16 cellular contexts compared by ENCODE assay signal in the genomic region with DNA sequence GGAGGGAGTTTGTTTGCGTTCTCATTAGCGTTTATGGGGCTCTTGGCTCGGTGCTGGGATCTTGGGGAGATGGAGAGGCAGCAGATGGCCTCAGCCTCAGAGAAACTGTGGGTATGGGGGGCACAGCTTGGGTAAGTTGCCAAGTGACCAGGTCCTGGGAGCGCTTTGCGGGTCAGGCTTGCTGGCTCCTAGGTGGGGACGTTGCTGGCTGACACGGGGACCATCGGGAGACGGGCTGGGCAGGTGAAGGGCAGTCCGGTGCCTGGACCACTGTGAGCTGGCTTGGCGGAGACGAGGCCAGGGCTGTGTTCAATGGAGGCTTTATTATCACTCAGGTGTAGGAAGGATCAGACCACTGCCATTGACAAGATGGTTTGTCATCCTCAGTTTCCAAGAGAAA. TPM values are rescaled to one million over a fixed set of nuclear protein-coding genes. Genes with fewer than 3 reads are reported as not detected.
DNase-seq lines count a peak whose midpoint lies in the region; ATAC-seq and TF ChIP-seq lines count a peak whose summit lies in the region.
"Had no signal": no experiment of that assay in that cellular context is flagged by ENCODE, and none has a peak within 500 bp of the region (broad histone marks: within the 10 kb centered on the region; RNA-seq: fewer than 3 reads in every experiment).

No MANE protein-coding gene starts in this region.

- ATAC-seq in activated T-cell treated with anti-CD3 and anti-CD28 coated beads, Interleukin-2, amount 50 U/mL, for 72 hours (replicated peaks in 1 of 2), result no peak
- ATAC-seq: foreskin keratinocyte had no signal

- no peaks in the 10 kb centered on the region for H3K27me3 Mint-ChIP-seq in activated T-cell treated with anti-CD3 and anti-CD28 coated beads, Interleukin-2, amount 50 U/mL, for 72 hours (ENCODE audit: low read depth)
- no peaks in the 10 kb centered on the region for H3K27me3 Mint-ChIP-seq in activated CD4-positive, alpha-beta memory T cell treated with anti-CD3 and anti-CD28 coated beads, Interleukin-2, amount 10 ng/mL, durations not matched to agents 7 days and 5 days
- H3K27me3 Mint-ChIP-seq in immature natural killer cell (ENCODE audit: low read depth in 3 of 3) (peaks cover 0 to 3% (median 0%) of the 10 kb centered on the region in 3 donors), type B pancreatic cell (no peaks in the 10 kb centered on the region)
- H3K27me3 Mint-ChIP-seq: dendritic cell treated with granulocyte-macrophage colony-stimulating factor and Interleukin-4, amounts not matched to agents 40 ng/mL and 50 ng/mL, for 4 days had no signal

- H3K36me3 Mint-ChIP-seq in activated T-cell treated with anti-CD3 and anti-CD28 coated beads, Interleukin-2, amount 50 U/mL, for 72 hours (ENCODE audit: insufficient read depth in 2 of 2), result peaks cover 15 to 43% of the 10 kb centered on the region in 2 donors
- peaks cover 87% of the 10 kb centered on the region for H3K36me3 Mint-ChIP-seq in activated CD4-positive, alpha-beta memory T cell treated with anti-CD3 and anti-CD28 coated beads, Interleukin-2, amount 10 ng/mL, durations not matched to agents 7 days and 5 days (ENCODE audit: low read depth)
- H3K36me3 Mint-ChIP-seq in immature natural killer cell (peaks cover 0 to 23% (median 5%) of the 10 kb centered on the region in 3 donors), type B pancreatic cell (peaks cover 4% of the 10 kb centered on the region)

- no peak for TF ChIP-seq CTCF in type B pancreatic cell (conservative IDR thresholded peaks at IDR 0.05)

- H3K4me3 Mint-ChIP-seq in activated T-cell treated with anti-CD3 and anti-CD28 coated beads, Interleukin-2, amount 50 U/mL, for 72 hours, result peak overlapping the region in 1 of 2 donors; percentile 0
- no peak overlapping the region for H3K4me3 Mint-ChIP-seq in activated CD4-positive, alpha-beta memory T cell treated with anti-CD3 and anti-CD28 coated beads, Interleukin-2, amount 10 ng/mL, durations not matched to agents 7 days and 5 days
- H3K4me3 Mint-ChIP-seq in immature natural killer cell (peak overlapping the region in 4 of 5 donors; percentile 33 to 62 (median 40)), type B pancreatic cell (no peak overlapping the region)
- H3K4me3 Mint-ChIP-seq: dendritic cell treated with granulocyte-macrophage colony-stimulating factor and Interleukin-4, amounts not matched to agents 40 ng/mL and 50 ng/mL, for 4 days had no signal

- peaks cover 4 to 5% of the 10 kb centered on the region in 2 donors for H3K9me3 Mint-ChIP-seq in activated T-cell treated with anti-CD3 and anti-CD28 coated beads, Interleukin-2, amount 50 U/mL, for 72 hours
- peaks cover 12% of the 10 kb centered on the region for H3K9me3 Mint-ChIP-seq in activated CD4-positive, alpha-beta memory T cell treated with anti-CD3 and anti-CD28 coated beads, Interleukin-2, amount 10 ng/mL, durations not matched to agents 7 days and 5 days
- no peaks in the 10 kb centered on the region for H3K9me3 Mint-ChIP-seq in immature natural killer cell
- peaks cover 9% of the 10 kb centered on the region for H3K9me3 Mint-ChIP-seq in type B pancreatic cell
- H3K9me3 Mint-ChIP-seq: dendritic cell treated with granulocyte-macrophage colony-stimulating factor and Interleukin-4, amounts not matched to agents 40 ng/mL and 50 ng/mL, for 4 days had no signal

- POLR2A ChIA-PET in activated CD4-positive, alpha-beta memory T cell treated with anti-CD3 and anti-CD28 coated beads, Interleukin-2, amount 10 ng/mL, durations not matched to agents 7 days and 5 days (lab: Charles Lee), result interaction anchor here (1.2 kb wide), 1 partner anchor 24 kb away, joined by 3 read pairs; no protein-coding TSS in a partner anchor

- CTCF ChIA-PET in activated CD4-positive, alpha-beta memory T cell treated with anti-CD3 and anti-CD28 coated beads, Interleukin-2, amount 10 ng/mL, durations not matched to agents 7 days and 5 days (lab: Charles Lee), result interaction anchor here (1.4 kb wide), 1 partner anchor 9 kb away, joined by 3 read pairs; no protein-coding TSS in a partner anchor

- H3K27ac Mint-ChIP-seq in activated T-cell treated with anti-CD3 and anti-CD28 coated beads, Interleukin-2, amount 50 U/mL, for 72 hours, result peak overlapping the region; percentile 53
- H3K27ac Mint-ChIP-seq in activated CD4-positive, alpha-beta memory T cell treated with anti-CD3 and anti-CD28 coated beads, Interleukin-2, amount 10 ng/mL, durations not matched to agents 7 days and 5 days, result peak overlapping the region; percentile 34
- H3K27ac Mint-ChIP-seq in immature natural killer cell, result peak overlapping the region; percentile 74 to 89 (median 85)
- H3K27ac Mint-ChIP-seq in type B pancreatic cell, result peak overlapping the region; percentile 22
- H3K27ac Mint-ChIP-seq: dendritic cell treated with granulocyte-macrophage colony-stimulating factor and Interleukin-4, amounts not matched to agents 40 ng/mL and 50 ng/mL, for 4 days had no signal

- H3K4me1 Mint-ChIP-seq in activated T-cell treated with anti-CD3 and anti-CD28 coated beads, Interleukin-2, amount 50 U/mL, for 72 hours (ENCODE audit: low read depth), result peaks cover 84% of the 10 kb centered on the region
- peaks cover 78% of the 10 kb centered on the region for H3K4me1 Mint-ChIP-seq in activated CD4-positive, alpha-beta memory T cell treated with anti-CD3 and anti-CD28 coated beads, Interleukin-2, amount 10 ng/mL, durations not matched to agents 7 days and 5 days
- H3K4me1 Mint-ChIP-seq in immature natural killer cell, result peaks cover 84 to 86% of the 10 kb centered on the region in 2 donors
- H3K4me1 Mint-ChIP-seq in type B pancreatic cell (ENCODE audit: unreplicated experiment), result peaks cover 20% of the 10 kb centered on the region

- DNase-seq in activated T-cell treated with anti-CD3 and anti-CD28 coated beads, Interleukin-2, amount 50 U/mL, for 72 hours, result no peak
- no peak for DNase-seq in activated T-cell treated with anti-CD3 and anti-CD28 coated beads, Interleukin-2, amount 50 U/mL, for 48 hours
- no peak for DNase-seq in activated CD4-positive, alpha-beta memory T cell treated with anti-CD3 and anti-CD28 coated beads, Interleukin-2, amount 10 ng/mL, durations not matched to agents 7 days and 5 days
- DNase-seq in immature natural killer cell, result no peak
- no peak for DNase-seq in type B pancreatic cell (ENCODE audit: extremely low spot score, unreplicated experiment)
- DNase-seq in NCI-H446 (lab: John Stamatoyannopoulos, UW), result no peak
- no peak for DNase-seq in NK-92 (lab: John Stamatoyannopoulos, UW; ENCODE audit: unreplicated experiment)
- DNase-seq in NCI-H146 treated with DMSO at 0.1 percent for 48 hours (lab: John Stamatoyannopoulos, UW; ENCODE audit: unreplicated experiment), result no peak
- DNase-seq: ACHN, DND-41, foreskin keratinocyte, mesendoderm, NCI-H1694 treated with DMSO at 0.1 percent for 48 hours, NCI-H446 treated with DMSO at 0.1 percent for 48 hours, spleen had no signal

RNA-seq across cellular contexts. Expression of gene FGD3, which starts 30.0 kb away (rescaled TPM):
- total RNA-seq in activated T-cell treated with anti-CD3 and anti-CD28 coated beads, Interleukin-2, amount 50 U/mL, for 72 hours, result 10 to 100 TPM; 66.2 to 72.9 TPM
- 100 to 1,000 TPM; 102 to 104 TPM for total RNA-seq in activated CD4-positive, alpha-beta memory T cell treated with anti-CD3 and anti-CD28 coated beads, Interleukin-2, amount 10 ng/mL, durations not matched to agents 7 days and 5 days
- polyA plus RNA-seq in immature natural killer cell, result 100 to 1,000 TPM in 1 of 3 donors, 10 to 100 TPM in 2; 46.9 to 137 (median 57.0) TPM
- 5.5 and 8.4 TPM in 2 replicates for total RNA-seq in type B pancreatic cell (ENCODE audit: low replicate concordance)

Comparison
In these comparisons a context has a peak if more than half of its experiments do, and no peak if none do; other contexts are left out.
1. H3K27ac Mint-ChIP-seq: peak in every context shown above with its lines; median percentile 85 in immature natural killer cell; 53 in activated T-cell treated with anti-CD3 and anti-CD28 coated beads, Interleukin-2, amount 50 U/mL, for 72 hours; 34 in activated CD4-positive, alpha-beta memory T cell treated with anti-CD3 and anti-CD28 coated beads, Interleukin-2, amount 10 ng/mL, durations not matched to agents 7 days and 5 days; 22 in type B pancreatic cell.
2. H3K4me3 Mint-ChIP-seq: peak in immature natural killer cell (4 of 5); none in activated CD4-positive, alpha-beta memory T cell treated with anti-CD3 and anti-CD28 coated beads, Interleukin-2, amount 10 ng/mL, durations not matched to agents 7 days and 5 days (single experiment) and type B pancreatic cell (single experiment).